1 cellular context compared by ENCODE assay signal in the genomic region with DNA sequence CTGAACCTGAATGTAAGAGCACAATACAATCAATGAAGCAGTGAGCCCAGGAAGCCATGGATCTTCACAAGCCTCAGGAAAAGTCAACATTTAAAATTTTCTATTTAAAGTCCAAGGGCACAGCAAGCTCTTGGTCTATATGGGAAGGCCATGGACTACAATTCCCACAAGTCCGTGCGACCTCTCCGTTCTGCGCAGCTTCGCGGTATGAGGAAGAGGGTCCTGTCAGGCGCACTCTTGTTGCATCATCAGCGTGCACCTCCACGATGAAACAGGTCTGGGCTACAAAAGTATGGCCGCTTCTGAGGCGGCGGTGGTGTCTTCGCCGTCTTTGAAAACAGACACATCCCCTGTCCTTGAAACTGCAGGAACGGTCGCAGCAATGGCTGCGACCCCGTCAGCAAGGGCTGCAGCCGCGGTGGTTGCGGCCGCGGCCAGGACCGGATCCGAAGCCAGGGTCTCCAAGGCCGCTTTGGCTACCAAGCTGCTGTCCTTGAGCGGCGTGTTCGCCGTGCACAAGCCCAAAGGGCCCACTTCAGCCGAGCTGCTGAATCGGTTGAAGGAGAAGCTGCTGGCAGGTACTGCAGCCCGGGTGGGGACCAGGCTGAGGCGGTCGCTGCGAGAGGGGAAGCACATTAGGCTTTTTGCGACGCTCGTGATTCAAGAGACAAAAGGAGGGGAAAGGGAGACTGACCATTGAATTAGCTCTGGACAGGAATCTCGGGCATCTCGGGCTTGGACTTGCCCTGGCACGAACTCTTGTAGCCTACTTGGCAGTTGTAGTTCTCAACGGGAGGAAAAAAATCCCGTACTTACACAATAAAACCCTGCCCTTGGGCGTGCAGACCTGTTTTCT.
TF ChIP-seq lines count a peak whose summit lies in the region.

A gene (plus strand): TSS at position 234 of the 856 bp plus-strand sequence. CDS start 59 bp downstream, at position 293.

TF ChIP-seq in K562, 482 proteins besides CTCF, POLR2A, EP300 and RAD21 (continued from another document and continues in another):
- TF ChIP-seq, protein P1, sequence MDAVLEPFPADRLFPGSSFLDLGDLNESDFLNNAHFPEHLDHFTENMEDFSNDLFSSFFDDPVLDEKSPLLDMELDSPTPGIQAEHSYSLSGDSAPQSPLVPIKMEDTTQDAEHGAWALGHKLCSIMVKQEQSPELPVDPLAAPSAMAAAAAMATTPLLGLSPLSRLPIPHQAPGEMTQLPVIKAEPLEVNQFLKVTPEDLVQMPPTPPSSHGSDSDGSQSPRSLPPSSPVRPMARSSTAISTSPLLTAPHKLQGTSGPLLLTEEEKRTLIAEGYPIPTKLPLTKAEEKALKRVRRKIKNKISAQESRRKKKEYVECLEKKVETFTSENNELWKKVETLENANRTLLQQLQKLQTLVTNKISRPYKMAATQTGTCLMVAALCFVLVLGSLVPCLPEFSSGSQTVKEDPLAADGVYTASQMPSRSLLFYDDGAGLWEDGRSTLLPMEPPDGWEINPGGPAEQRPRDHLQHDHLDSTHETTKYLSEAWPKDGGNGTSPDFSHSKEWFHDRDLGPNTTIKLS (IDR thresholded peaks at IDR 0.05; ENCODE audit: borderline replicate concordance, low read depth): 0 out of 2 replicates have a peak, but pooled peaks have one; percentile 41
- TF ChIP-seq TARDBP (IDR thresholded peaks at IDR 0.05) (no peak), HDAC1 (IDR thresholded peaks at IDR 0.05) (peak in 1 of 2 experiments; percentile 56; a peak in 2 of 4 replicates), CHD2 (IDR thresholded peaks at IDR 0.05; ENCODE audit: low read depth, low read length) (peak; percentile 64), POLR2AphosphoS5 (IDR thresholded peaks at IDR 0.05; ENCODE audit: control insufficient read depth, insufficient read depth, low read depth, low read length) (peak; percentile 66; the same call in 1 of the 2 replicates), SMAD3 (CRISPR knock-in tag; conservative IDR thresholded peaks at IDR 0.05) (no peak), PHF8 (IDR thresholded peaks at IDR 0.05; ENCODE audit: borderline replicate concordance, low read length) (peak; percentile 83; the same call in 1 of the 2 replicates), ZNF134 (CRISPR knock-in tag; conservative IDR thresholded peaks at IDR 0.05) (no peak), CCAR2 (IDR thresholded peaks at IDR 0.05; ENCODE audit: low read depth, low read length) (no peak), FOXP1 (CRISPR knock-in tag; IDR thresholded peaks at IDR 0.05) (peak; percentile 37; the same call in 1 of the 2 replicates), SUPT5H (IDR thresholded peaks at IDR 0.05) (peak; percentile 79), YY1 (IDR thresholded peaks at IDR 0.05; ENCODE audit: borderline replicate concordance in 1 of 3, control insufficient read depth in 1 of 3, extremely low read depth in 1 of 3, insufficient read depth in 3 of 3, insufficient read length in 1 of 3, insufficient replicate concordance in 2 of 3, low read depth in 1 of 3, low read length in 2 of 3) (peak; percentile 76 to 95 (median 90)), RBBP5 (IDR thresholded peaks at IDR 0.05; ENCODE audit: borderline replicate concordance, insufficient read depth, low read length, poor library complexity, severe bottlenecking) (peak; percentile 80), PHF20 (IDR thresholded peaks at IDR 0.05; ENCODE audit: partially characterized antibody) (peak; percentile 90), ZNF239 (CRISPR knock-in tag; IDR thresholded peaks at IDR 0.05) (no peak), NRF1 (conservative IDR thresholded peaks at IDR 0.05 in 1 of 2, IDR thresholded peaks at IDR 0.05 in 1 of 2) (peak; percentile 88 to 90), TAF7 (tag; IDR thresholded peaks at IDR 0.05) (peak; percentile 94), TAF1 (IDR thresholded peaks at IDR 0.05; ENCODE audit: control insufficient read depth, extremely low read depth, insufficient read depth, low read length, severe bottlenecking) (peak; percentile 93), ZNF12 (CRISPR knock-in tag; IDR thresholded peaks at IDR 0.05) (peak; percentile 62; the same call in 1 of the 2 replicates), ZNF830 (CRISPR knock-in tag; IDR thresholded peaks at IDR 0.05) (no peak), SIN3B (IDR thresholded peaks at IDR 0.05; ENCODE audit: low read depth) (peak; percentile 87), ZFX (CRISPR knock-in tag; IDR thresholded peaks at IDR 0.05) (peak; percentile 82), SMAD1 (IDR thresholded peaks at IDR 0.05; ENCODE audit: low read depth, low read length, partially characterized antibody) (peak; percentile 21), CREM (IDR thresholded peaks at IDR 0.05; ENCODE audit: low read depth) (peak; percentile 99), PURB (CRISPR knock-in tag; IDR thresholded peaks at IDR 0.05; ENCODE audit: low read depth) (no peak), CSDE1 (IDR thresholded peaks at IDR 0.05) (0 out of 4 replicates have a peak, but pooled peaks of 1 of the 2 experiments have one; percentile 27), JUN (IDR thresholded peaks at IDR 0.05; ENCODE audit: borderline replicate concordance, low read depth, low read length) (0 out of 2 replicates have a peak, but pooled peaks have one; percentile 15), JUN (CRISPR knock-in tag; IDR thresholded peaks at IDR 0.05; ENCODE audit: borderline replicate concordance) (no peak), DIDO1 (tag; IDR thresholded peaks at IDR 0.05; ENCODE audit: low read depth) (peak; percentile 59; the same call in 1 of the 2 replicates), LARP7 (IDR thresholded peaks at IDR 0.05) (no peak), CREB1 (IDR thresholded peaks at IDR 0.05) (peak; percentile 98), CREB1 (CRISPR knock-in tag; IDR thresholded peaks at IDR 0.05) (peak; percentile 97), SNRNP70 (optimal IDR thresholded peaks at IDR 0.05; ENCODE audit: low read depth, low read length) (no peak), GTF2E2 (tag; IDR thresholded peaks at IDR 0.05) (0 out of 2 replicates have a peak, but pooled peaks have one; percentile 28)
- TF ChIP-seq, protein P2, sequence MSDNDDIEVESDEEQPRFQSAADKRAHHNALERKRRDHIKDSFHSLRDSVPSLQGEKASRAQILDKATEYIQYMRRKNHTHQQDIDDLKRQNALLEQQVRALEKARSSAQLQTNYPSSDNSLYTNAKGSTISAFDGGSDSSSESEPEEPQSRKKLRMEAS (CRISPR knock-in tag; IDR thresholded peaks at IDR 0.05): 0 out of 2 replicates have a peak, but pooled peaks have one; percentile 21
- TF ChIP-seq, protein P3, sequence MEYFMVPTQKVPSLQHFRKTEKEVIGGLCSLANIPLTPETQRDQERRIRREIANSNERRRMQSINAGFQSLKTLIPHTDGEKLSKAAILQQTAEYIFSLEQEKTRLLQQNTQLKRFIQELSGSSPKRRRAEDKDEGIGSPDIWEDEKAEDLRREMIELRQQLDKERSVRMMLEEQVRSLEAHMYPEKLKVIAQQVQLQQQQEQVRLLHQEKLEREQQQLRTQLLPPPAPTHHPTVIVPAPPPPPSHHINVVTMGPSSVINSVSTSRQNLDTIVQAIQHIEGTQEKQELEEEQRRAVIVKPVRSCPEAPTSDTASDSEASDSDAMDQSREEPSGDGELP (CRISPR knock-in tag; IDR thresholded peaks at IDR 0.05; ENCODE audit: borderline replicate concordance): peak; percentile 40; the same call in 1 of the 2 replicates
- TF ChIP-seq, protein P4, sequence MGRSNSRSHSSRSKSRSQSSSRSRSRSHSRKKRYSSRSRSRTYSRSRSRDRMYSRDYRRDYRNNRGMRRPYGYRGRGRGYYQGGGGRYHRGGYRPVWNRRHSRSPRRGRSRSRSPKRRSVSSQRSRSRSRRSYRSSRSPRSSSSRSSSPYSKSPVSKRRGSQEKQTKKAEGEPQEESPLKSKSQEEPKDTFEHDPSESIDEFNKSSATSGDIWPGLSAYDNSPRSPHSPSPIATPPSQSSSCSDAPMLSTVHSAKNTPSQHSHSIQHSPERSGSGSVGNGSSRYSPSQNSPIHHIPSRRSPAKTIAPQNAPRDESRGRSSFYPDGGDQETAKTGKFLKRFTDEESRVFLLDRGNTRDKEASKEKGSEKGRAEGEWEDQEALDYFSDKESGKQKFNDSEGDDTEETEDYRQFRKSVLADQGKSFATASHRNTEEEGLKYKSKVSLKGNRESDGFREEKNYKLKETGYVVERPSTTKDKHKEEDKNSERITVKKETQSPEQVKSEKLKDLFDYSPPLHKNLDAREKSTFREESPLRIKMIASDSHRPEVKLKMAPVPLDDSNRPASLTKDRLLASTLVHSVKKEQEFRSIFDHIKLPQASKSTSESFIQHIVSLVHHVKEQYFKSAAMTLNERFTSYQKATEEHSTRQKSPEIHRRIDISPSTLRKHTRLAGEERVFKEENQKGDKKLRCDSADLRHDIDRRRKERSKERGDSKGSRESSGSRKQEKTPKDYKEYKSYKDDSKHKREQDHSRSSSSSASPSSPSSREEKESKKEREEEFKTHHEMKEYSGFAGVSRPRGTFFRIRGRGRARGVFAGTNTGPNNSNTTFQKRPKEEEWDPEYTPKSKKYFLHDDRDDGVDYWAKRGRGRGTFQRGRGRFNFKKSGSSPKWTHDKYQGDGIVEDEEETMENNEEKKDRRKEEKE (IDR thresholded peaks at IDR 0.05; ENCODE audit: borderline replicate concordance in 1 of 2, control insufficient read depth in 1 of 2, low read depth in 2 of 2, low read length in 1 of 2): no peak
- TF ChIP-seq, protein P5, sequence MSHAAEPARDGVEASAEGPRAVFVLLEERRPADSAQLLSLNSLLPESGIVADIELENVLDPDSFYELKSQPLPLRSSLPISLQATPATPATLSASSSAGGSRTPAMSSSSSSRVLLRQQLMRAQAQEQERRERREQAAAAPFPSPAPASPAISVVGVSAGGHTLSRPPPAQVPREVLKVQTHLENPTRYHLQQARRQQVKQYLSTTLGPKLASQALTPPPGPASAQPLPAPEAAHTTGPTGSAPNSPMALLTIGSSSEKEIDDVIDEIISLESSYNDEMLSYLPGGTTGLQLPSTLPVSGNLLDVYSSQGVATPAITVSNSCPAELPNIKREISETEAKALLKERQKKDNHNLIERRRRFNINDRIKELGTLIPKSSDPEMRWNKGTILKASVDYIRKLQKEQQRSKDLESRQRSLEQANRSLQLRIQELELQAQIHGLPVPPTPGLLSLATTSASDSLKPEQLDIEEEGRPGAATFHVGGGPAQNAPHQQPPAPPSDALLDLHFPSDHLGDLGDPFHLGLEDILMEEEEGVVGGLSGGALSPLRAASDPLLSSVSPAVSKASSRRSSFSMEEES (CRISPR knock-in tag; IDR thresholded peaks at IDR 0.05): no peak
- TF ChIP-seq, protein P6, sequence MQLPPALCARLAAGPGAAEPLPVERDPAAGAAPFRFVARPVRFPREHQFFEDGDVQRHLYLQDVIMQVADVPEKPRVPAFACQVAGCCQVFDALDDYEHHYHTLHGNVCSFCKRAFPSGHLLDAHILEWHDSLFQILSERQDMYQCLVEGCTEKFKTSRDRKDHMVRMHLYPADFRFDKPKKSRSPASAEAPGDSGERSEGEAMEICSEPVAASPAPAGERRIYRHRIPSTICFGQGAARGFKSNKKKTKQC (CRISPR knock-in tag; IDR thresholded peaks at IDR 0.05): 0 out of 2 replicates have a peak, but pooled peaks have one; percentile 52
- TF ChIP-seq, protein P7, sequence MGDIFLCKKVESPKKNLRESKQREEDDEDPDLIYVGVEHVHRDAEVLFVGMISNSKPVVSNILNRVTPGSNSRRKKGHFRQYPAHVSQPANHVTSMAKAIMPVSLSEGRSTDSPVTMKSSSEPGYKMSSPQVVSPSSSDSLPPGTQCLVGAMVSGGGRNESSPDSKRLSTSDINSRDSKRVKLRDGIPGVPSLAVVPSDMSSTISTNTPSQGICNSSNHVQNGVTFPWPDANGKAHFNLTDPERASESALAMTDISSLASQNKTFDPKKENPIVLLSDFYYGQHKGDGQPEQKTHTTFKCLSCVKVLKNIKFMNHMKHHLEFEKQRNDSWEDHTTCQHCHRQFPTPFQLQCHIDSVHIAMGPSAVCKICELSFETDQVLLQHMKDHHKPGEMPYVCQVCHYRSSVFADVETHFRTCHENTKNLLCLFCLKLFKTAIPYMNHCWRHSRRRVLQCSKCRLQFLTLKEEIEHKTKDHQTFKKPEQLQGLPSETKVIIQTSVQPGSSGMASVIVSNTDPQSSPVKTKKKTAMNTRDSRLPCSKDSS (IDR thresholded peaks at IDR 0.05; ENCODE audit: low read depth, partially characterized antibody): no peak
- TF ChIP-seq, protein P8, sequence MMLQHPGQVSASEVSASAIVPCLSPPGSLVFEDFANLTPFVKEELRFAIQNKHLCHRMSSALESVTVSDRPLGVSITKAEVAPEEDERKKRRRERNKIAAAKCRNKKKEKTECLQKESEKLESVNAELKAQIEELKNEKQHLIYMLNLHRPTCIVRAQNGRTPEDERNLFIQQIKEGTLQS (IDR thresholded peaks at IDR 0.05): peak; percentile 97
- TF ChIP-seq, protein P8 (CRISPR knock-in tag; conservative IDR thresholded peaks at IDR 0.05): no peak
- TF ChIP-seq, protein P9, sequence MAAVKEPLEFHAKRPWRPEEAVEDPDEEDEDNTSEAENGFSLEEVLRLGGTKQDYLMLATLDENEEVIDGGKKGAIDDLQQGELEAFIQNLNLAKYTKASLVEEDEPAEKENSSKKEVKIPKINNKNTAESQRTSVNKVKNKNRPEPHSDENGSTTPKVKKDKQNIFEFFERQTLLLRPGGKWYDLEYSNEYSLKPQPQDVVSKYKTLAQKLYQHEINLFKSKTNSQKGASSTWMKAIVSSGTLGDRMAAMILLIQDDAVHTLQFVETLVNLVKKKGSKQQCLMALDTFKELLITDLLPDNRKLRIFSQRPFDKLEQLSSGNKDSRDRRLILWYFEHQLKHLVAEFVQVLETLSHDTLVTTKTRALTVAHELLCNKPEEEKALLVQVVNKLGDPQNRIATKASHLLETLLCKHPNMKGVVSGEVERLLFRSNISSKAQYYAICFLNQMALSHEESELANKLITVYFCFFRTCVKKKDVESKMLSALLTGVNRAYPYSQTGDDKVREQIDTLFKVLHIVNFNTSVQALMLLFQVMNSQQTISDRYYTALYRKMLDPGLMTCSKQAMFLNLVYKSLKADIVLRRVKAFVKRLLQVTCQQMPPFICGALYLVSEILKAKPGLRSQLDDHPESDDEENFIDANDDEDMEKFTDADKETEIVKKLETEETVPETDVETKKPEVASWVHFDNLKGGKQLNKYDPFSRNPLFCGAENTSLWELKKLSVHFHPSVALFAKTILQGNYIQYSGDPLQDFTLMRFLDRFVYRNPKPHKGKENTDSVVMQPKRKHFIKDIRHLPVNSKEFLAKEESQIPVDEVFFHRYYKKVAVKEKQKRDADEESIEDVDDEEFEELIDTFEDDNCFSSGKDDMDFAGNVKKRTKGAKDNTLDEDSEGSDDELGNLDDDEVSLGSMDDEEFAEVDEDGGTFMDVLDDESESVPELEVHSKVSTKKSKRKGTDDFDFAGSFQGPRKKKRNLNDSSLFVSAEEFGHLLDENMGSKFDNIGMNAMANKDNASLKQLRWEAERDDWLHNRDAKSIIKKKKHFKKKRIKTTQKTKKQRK (IDR thresholded peaks at IDR 0.05; ENCODE audit: borderline replicate concordance, low read depth, low read length): no peak
- TF ChIP-seq, protein P10, sequence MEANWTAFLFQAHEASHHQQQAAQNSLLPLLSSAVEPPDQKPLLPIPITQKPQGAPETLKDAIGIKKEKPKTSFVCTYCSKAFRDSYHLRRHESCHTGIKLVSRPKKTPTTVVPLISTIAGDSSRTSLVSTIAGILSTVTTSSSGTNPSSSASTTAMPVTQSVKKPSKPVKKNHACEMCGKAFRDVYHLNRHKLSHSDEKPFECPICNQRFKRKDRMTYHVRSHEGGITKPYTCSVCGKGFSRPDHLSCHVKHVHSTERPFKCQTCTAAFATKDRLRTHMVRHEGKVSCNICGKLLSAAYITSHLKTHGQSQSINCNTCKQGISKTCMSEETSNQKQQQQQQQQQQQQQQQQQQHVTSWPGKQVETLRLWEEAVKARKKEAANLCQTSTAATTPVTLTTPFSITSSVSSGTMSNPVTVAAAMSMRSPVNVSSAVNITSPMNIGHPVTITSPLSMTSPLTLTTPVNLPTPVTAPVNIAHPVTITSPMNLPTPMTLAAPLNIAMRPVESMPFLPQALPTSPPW (CRISPR knock-in tag; IDR thresholded peaks at IDR 0.05): 0 out of 2 replicates have a peak, but pooled peaks have one; percentile 14
